1 cellular context compared by ENCODE assay signal in the genomic region with DNA sequence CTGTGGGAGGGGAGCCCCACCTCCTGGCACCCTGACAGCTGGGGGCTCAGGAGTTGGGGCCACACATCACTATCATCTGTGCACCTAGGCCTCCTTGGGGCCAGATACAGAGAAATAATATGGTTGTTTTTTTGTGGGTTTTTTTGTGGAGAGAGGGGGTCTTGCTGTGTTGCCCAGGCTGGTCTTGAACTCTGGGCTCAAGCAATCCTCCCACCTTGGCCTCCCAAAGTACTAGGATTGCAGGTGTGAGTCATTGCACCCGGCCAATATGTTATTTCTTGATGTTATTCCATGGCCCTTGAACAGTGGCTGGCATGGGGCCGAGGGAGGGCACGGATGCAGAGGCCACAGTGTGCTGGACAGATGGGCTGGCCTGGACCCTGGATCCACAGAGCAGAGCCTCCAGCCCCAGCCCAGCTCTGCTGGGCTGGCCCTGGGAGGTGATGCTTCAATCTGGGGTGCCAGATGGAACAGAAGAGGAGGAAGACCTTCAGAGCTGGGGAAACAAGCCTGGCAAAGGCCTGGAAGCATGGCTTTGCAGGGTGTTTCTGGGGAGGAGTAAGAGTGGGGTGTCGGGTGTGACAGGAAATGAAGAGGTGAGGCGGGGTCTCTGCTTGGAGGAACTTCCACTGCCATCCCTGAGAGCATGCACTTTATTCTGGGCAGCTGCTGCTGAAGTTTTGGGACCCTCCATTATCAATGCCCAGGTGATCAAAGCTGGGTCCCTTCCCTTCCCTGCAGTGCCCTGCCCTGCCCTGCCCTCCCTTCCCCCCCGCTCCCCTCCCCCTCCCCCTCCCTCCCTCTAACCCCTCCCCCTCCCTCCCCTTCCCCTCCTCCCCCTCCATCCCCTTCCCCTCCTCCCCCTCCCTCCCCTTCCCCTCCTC.
TF ChIP-seq lines count a peak whose summit lies in the region.

No MANE protein-coding gene starts in this region.

TF ChIP-seq in HEK293, 187 proteins besides CTCF, POLR2A, EP300 and RAD21 (continued from another document):
- TF ChIP-seq, protein P1, sequence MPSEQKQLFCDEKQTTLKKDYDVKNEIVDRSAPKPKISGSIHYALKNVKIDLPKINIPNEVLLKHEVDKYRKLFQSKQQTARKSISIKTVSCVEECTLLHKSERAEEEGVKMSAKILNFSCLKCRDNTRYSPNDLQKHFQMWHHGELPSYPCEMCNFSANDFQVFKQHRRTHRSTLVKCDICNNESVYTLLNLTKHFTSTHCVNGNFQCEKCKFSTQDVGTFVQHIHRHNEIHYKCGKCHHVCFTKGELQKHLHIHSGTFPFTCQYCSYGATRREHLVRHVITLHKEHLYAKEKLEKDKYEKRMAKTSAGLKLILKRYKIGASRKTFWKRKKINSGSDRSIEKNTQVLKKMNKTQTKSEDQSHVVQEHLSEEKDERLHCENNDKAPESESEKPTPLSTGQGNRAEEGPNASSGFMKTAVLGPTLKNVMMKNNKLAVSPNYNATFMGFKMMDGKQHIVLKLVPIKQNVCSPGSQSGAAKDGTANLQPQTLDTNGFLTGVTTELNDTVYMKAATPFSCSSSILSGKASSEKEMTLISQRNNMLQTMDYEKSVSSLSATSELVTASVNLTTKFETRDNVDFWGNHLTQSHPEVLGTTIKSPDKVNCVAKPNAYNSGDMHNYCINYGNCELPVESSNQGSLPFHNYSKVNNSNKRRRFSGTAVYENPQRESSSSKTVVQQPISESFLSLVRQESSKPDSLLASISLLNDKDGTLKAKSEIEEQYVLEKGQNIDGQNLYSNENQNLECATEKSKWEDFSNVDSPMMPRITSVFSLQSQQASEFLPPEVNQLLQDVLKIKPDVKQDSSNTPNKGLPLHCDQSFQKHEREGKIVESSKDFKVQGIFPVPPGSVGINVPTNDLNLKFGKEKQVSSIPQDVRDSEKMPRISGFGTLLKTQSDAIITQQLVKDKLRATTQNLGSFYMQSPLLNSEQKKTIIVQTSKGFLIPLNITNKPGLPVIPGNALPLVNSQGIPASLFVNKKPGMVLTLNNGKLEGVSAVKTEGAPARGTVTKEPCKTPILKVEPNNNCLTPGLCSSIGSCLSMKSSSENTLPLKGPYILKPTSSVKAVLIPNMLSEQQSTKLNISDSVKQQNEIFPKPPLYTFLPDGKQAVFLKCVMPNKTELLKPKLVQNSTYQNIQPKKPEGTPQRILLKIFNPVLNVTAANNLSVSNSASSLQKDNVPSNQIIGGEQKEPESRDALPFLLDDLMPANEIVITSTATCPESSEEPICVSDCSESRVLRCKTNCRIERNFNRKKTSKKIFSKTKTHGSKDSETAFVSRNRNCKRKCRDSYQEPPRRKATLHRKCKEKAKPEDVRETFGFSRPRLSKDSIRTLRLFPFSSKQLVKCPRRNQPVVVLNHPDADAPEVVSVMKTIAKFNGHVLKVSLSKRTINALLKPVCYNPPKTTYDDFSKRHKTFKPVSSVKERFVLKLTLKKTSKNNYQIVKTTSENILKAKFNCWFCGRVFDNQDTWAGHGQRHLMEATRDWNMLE (tag by site-specific recombination; conservative IDR thresholded peaks at IDR 0.05; ENCODE audit: low read depth), result no peak
- TF ChIP-seq GLI4 (tag by site-specific recombination; IDR thresholded peaks at IDR 0.05), result no peak
- TF ChIP-seq ZNF23 (tag by site-specific recombination; IDR thresholded peaks at IDR 0.05; ENCODE audit: borderline replicate concordance), result no peak
